ENCODE assay signal across 1 cellular context in genomic region chr6:149717588-149718458, GRCh38.
TF ChIP-seq lines count a peak whose summit lies in the region.

Gene LATS1, minus strand, starts transcription at chr6:149718101. Its CDS starts 15,975 bp downstream, at chr6:149702126.

TF ChIP-seq in HEK293, 187 proteins besides CTCF, POLR2A, EP300 and RAD21 (continued from another document and continues in another):
- TF ChIP-seq, protein P1, sequence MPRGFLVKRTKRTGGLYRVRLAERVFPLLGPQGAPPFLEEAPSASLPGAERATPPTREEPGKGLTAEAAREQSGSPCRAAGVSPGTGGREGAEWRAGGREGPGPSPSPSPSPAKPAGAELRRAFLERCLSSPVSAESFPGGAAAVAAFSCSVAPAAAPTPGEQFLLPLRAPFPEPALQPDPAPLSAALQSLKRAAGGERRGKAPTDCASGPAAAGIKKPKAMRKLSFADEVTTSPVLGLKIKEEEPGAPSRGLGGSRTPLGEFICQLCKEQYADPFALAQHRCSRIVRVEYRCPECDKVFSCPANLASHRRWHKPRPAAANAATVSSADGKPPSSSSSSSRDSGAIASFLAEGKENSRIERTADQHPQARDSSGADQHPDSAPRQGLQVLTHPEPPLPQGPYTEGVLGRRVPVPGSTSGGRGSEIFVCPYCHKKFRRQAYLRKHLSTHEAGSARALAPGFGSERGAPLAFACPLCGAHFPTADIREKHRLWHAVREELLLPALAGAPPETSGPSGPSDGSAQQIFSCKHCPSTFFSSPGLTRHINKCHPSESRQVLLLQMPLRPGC (tag by site-specific recombination; IDR thresholded peaks at IDR 0.05) = 0 out of 2 replicates have a peak, but pooled peaks have one; percentile 43
- no peak for TF ChIP-seq ZNF488 (tag by site-specific recombination; IDR thresholded peaks at IDR 0.05)
- peak; percentile 36; the same call in 1 of the 2 replicates for TF ChIP-seq ZBTB44 (tag by site-specific recombination; IDR thresholded peaks at IDR 0.05)
- peak; percentile 57; the same call in 1 of the 2 replicates for TF ChIP-seq GLI4 (tag by site-specific recombination; IDR thresholded peaks at IDR 0.05)
- TF ChIP-seq ZBTB11 (tag by site-specific recombination; conservative IDR thresholded peaks at IDR 0.05; ENCODE audit: low read depth) = peak; percentile 96
- peak; percentile 94 for TF ChIP-seq KLF9 (tag by site-specific recombination; IDR thresholded peaks at IDR 0.05; ENCODE audit: low read depth)
- TF ChIP-seq REPIN1 (tag by site-specific recombination; IDR thresholded peaks at IDR 0.05; ENCODE audit: low read depth) = no peak; the same call in 1 of the 2 replicates
- 0 out of 2 replicates have a peak, but pooled peaks have one; percentile 2 for TF ChIP-seq ZNF768 (tag by site-specific recombination; IDR thresholded peaks at IDR 0.05)
- no peak; the same call in 1 of the 2 replicates for TF ChIP-seq ZNF366 (tag by site-specific recombination; conservative IDR thresholded peaks at IDR 0.05)
- TF ChIP-seq ZNF558 (tag by site-specific recombination; IDR thresholded peaks at IDR 0.05) = no peak
- peak; percentile 81 for TF ChIP-seq ZNF2 (tag by site-specific recombination; IDR thresholded peaks at IDR 0.05)
- TF ChIP-seq ZBTB20 (tag by site-specific recombination; IDR thresholded peaks at IDR 0.05) = peak; percentile 89; the same call in 1 of the 2 replicates
- TF ChIP-seq KLF17 (tag by site-specific recombination; IDR thresholded peaks at IDR 0.05) = peak; percentile 82; the same call in 1 of the 2 replicates
- peak; percentile 90 for TF ChIP-seq KLF16 (tag by site-specific recombination; IDR thresholded peaks at IDR 0.05)
- peak; percentile 25 for TF ChIP-seq ZBTB7A (tag by site-specific recombination; IDR thresholded peaks at IDR 0.05; ENCODE audit: low read depth)
- TF ChIP-seq ZNF76 (tag by site-specific recombination; IDR thresholded peaks at IDR 0.05; ENCODE audit: borderline replicate concordance, low read depth) = peak; percentile 92
- TF ChIP-seq GLIS1 (tag by site-specific recombination; IDR thresholded peaks at IDR 0.05) = 0 out of 2 replicates have a peak, but pooled peaks have one; percentile 8
- no peak for TF ChIP-seq PRDM1 (tag by site-specific recombination; IDR thresholded peaks at IDR 0.05)
- TF ChIP-seq ZNF433 (tag by site-specific recombination; IDR thresholded peaks at IDR 0.05; ENCODE audit: low read depth) = no peak
- no peak for TF ChIP-seq SCRT1 (tag by site-specific recombination; IDR thresholded peaks at IDR 0.05; ENCODE audit: borderline replicate concordance)
- TF ChIP-seq ZSCAN4 (tag by site-specific recombination; IDR thresholded peaks at IDR 0.05) = peak; percentile 17; the same call in 1 of the 2 replicates
- peak; percentile 23; the same call in 1 of the 2 replicates for TF ChIP-seq ZNF645 (tag by site-specific recombination; IDR thresholded peaks at IDR 0.05)
- no peak for TF ChIP-seq ZNF701 (tag by site-specific recombination; IDR thresholded peaks at IDR 0.05)
- TF ChIP-seq ZNF585B (tag by site-specific recombination; IDR thresholded peaks at IDR 0.05) = no peak
- TF ChIP-seq MEIS1 (CRISPR knock-in tag; IDR thresholded peaks at IDR 0.05; ENCODE audit: borderline replicate concordance) = peak; percentile 37; the same call in 1 of the 2 replicates
- peak; percentile 70; the same call in 1 of the 2 replicates for TF ChIP-seq HOXA7 (CRISPR knock-in tag; IDR thresholded peaks at IDR 0.05; ENCODE audit: borderline replicate concordance)
- TF ChIP-seq, protein P2, sequence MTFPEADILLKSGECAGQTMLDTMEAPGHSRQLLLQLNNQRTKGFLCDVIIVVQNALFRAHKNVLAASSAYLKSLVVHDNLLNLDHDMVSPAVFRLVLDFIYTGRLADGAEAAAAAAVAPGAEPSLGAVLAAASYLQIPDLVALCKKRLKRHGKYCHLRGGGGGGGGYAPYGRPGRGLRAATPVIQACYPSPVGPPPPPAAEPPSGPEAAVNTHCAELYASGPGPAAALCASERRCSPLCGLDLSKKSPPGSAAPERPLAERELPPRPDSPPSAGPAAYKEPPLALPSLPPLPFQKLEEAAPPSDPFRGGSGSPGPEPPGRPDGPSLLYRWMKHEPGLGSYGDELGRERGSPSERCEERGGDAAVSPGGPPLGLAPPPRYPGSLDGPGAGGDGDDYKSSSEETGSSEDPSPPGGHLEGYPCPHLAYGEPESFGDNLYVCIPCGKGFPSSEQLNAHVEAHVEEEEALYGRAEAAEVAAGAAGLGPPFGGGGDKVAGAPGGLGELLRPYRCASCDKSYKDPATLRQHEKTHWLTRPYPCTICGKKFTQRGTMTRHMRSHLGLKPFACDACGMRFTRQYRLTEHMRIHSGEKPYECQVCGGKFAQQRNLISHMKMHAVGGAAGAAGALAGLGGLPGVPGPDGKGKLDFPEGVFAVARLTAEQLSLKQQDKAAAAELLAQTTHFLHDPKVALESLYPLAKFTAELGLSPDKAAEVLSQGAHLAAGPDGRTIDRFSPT (tag by site-specific recombination; IDR thresholded peaks at IDR 0.05) = peak; percentile 86
- TF ChIP-seq ZNF140 (tag by site-specific recombination; IDR thresholded peaks at IDR 0.05) = no peak
- no peak for TF ChIP-seq ZNF174 (tag by site-specific recombination; IDR thresholded peaks at IDR 0.05)
- peak; percentile 85; the same call in 1 of the 2 replicates for TF ChIP-seq TRIM28 (IDR thresholded peaks at IDR 0.05; ENCODE audit: borderline replicate concordance, low read length)
- TF ChIP-seq ZNF580 (tag by site-specific recombination; IDR thresholded peaks at IDR 0.05) = 0 out of 2 replicates have a peak, but pooled peaks have one; percentile 43
- peak; percentile 59; the same call in 1 of the 2 replicates for TF ChIP-seq ZNF391 (tag by site-specific recombination; IDR thresholded peaks at IDR 0.05; ENCODE audit: borderline replicate concordance, low read depth)
- no peak for TF ChIP-seq ZNF112 (tag by site-specific recombination; IDR thresholded peaks at IDR 0.05)
- TF ChIP-seq, protein P3, sequence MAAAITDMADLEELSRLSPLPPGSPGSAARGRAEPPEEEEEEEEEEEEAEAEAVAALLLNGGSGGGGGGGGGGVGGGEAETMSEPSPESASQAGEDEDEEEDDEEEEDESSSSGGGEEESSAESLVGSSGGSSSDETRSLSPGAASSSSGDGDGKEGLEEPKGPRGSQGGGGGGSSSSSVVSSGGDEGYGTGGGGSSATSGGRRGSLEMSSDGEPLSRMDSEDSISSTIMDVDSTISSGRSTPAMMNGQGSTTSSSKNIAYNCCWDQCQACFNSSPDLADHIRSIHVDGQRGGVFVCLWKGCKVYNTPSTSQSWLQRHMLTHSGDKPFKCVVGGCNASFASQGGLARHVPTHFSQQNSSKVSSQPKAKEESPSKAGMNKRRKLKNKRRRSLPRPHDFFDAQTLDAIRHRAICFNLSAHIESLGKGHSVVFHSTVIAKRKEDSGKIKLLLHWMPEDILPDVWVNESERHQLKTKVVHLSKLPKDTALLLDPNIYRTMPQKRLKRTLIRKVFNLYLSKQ (tag by site-specific recombination; IDR thresholded peaks at IDR 0.05; ENCODE audit: borderline replicate concordance) = no peak
- no peak for TF ChIP-seq IKZF3 (tag by site-specific recombination; IDR thresholded peaks at IDR 0.05)
- TF ChIP-seq ZNF37A (tag by site-specific recombination; IDR thresholded peaks at IDR 0.05) = no peak
- TF ChIP-seq GLIS2 (tag by site-specific recombination; IDR thresholded peaks at IDR 0.05) = peak; percentile 50; the same call in 1 of the 2 replicates
- TF ChIP-seq ZNF449 (tag by site-specific recombination; IDR thresholded peaks at IDR 0.05) = peak; percentile 100
- TF ChIP-seq ZNF274 (IDR thresholded peaks at IDR 0.05; ENCODE audit: low read length) = no peak
- no peak for TF ChIP-seq ZNF274 (tag by site-specific recombination; IDR thresholded peaks at IDR 0.05; ENCODE audit: borderline replicate concordance)
- TF ChIP-seq ZNF660 (tag by site-specific recombination; IDR thresholded peaks at IDR 0.05) = peak; percentile 27; the same call in 1 of the 2 replicates
- TF ChIP-seq EGR2 (tag by site-specific recombination; IDR thresholded peaks at IDR 0.05; ENCODE audit: low read depth) = peak; percentile 48; the same call in 1 of the 2 replicates
- TF ChIP-seq ZNF549 (tag by site-specific recombination; IDR thresholded peaks at IDR 0.05) = no peak
- no peak for TF ChIP-seq ZNF747 (tag by site-specific recombination; IDR thresholded peaks at IDR 0.05)
- peak; percentile 72; the same call in 1 of the 2 replicates for TF ChIP-seq ZBTB8A (tag by site-specific recombination; IDR thresholded peaks at IDR 0.05)
